18 cellular contexts compared by ENCODE assay signal in genomic region chr3:63582943-63583500, GRCh38.
DNase-seq lines count a peak whose midpoint lies in the region; ATAC-seq, FAIRE-seq and TF ChIP-seq lines count a peak whose summit lies in the region.
"Had no signal": no experiment of that assay in that cellular context is flagged by ENCODE, and none has a peak within 500 bp of the region (broad histone marks: within the 10 kb centered on the region; RNA-seq: fewer than 3 reads in every experiment).

No MANE protein-coding gene starts in this region.

- no peaks in the 10 kb centered on the region for H4K20me1 ChIP-seq in K562 (replicated peaks; ENCODE audit: control insufficient read depth, insufficient read depth, low read length)
- no peaks in the 10 kb centered on the region for H4K20me1 ChIP-seq in MM.1S (ENCODE audit: insufficient read depth, low read length)

- H3K36me3 ChIP-seq in K562 (ENCODE audit: control insufficient read depth, insufficient read depth, low read length), result no peaks in the 10 kb centered on the region
- no peaks in the 10 kb centered on the region for H3K36me3 ChIP-seq in MM.1S (replicated peaks; ENCODE audit: insufficient read depth, low read length)
- no peaks in the 10 kb centered on the region for H3K36me3 ChIP-seq in CD8-positive, alpha-beta memory T cell (ENCODE audit: insufficient read depth, low read length)
- H3K36me3 ChIP-seq: BE2C had no signal

- CTCF ChIA-PET in K562 (lab: Yijun Ruan, JAX; ENCODE audit: low intra/inter-chr PET ratio), result no interaction called here
- CTCF ChIA-PET in CD8-positive, alpha-beta memory T cell (lab: Charles Lee), result interaction anchor here (1.2 kb wide), 1 partner anchor 13 kb away, joined by 6 read pairs; no protein-coding TSS in a partner anchor

- peaks cover 0 to 2% (median 1%) of the 10 kb centered on the region in 5 donors for H3K9me3 Mint-ChIP-seq in CD8-positive, alpha-beta memory T cell
- H3K9me3 Mint-ChIP-seq: CD4-positive, alpha-beta T cell; T-helper 1 cell treated with Interleukin-12 subunit alpha and Interleukin-12 subunit beta and Interleukin-4 antibody, amounts not matched to agents 30 μg/mL and 1 μg/mL, for 36 hours had no signal

- 0% methylated on average over 3 of the region's 3 CpGs for WGBS in K562 (ENCODE audit: insufficient coverage, low coverage, missing lambda C conversion rate)

- no peaks in the 10 kb centered on the region for H3F3A ChIP-seq in MM.1S (ENCODE audit: insufficient read depth, low read length)

- H3K27me3 Mint-ChIP-seq in CD8-positive, alpha-beta memory T cell, result no peaks in the 10 kb centered on the region

- H3K9me3 ChIP-seq in K562 (replicated peaks; ENCODE audit: control insufficient read depth, insufficient read depth, low read depth, low read length) (no peaks in the 10 kb centered on the region), MM.1S (replicated peaks; ENCODE audit: insufficient read depth, low read length) (no peaks in the 10 kb centered on the region)
- no peaks in the 10 kb centered on the region for H3K9me3 ChIP-seq in CD8-positive, alpha-beta memory T cell (ENCODE audit: low read length)
- H3K9me3 ChIP-seq: BE2C had no signal

- no peak overlapping the region for H3K27ac ChIP-seq in K562 (ENCODE audit: extremely low read depth, low read depth, low read length)
- no peak overlapping the region for H3K27ac ChIP-seq in MM.1S (ENCODE audit: low read length)
- H3K27ac ChIP-seq in CD8-positive, alpha-beta memory T cell (ENCODE audit: low read depth, low read length), result no peak overlapping the region

- H3K9me1 ChIP-seq in K562 (ENCODE audit: control insufficient read depth, insufficient read depth, low read length), result no peaks in the 10 kb centered on the region

- H3K4me3 ChIP-seq in K562, result no peak overlapping the region
- no peak overlapping the region for H3K4me3 ChIP-seq in retinal pigment epithelial cell (ENCODE audit: low read length)
- H3K4me3 ChIP-seq in MM.1S (ENCODE audit: low read length), result no peak overlapping the region
- H3K4me3 ChIP-seq in CD8-positive, alpha-beta memory T cell (ENCODE audit: low read length), result no peak overlapping the region

- TF ChIP-seq POLR2A in K562 (conservative IDR thresholded peaks at IDR 0.05), result no peak

- H3K4me2 ChIP-seq in K562 (ENCODE audit: insufficient read depth, low read length) (no peak overlapping the region), MM.1S (ENCODE audit: low read depth, low read length) (no peak overlapping the region)

- TF ChIP-seq EP300 in K562 (IDR thresholded peaks at IDR 0.05; ENCODE audit: low read length), result no peak

- H3K4me1 ChIP-seq in K562 (replicated peaks in 1 of 2; ENCODE audit: control insufficient read depth in 2 of 2, insufficient read depth in 2 of 2, low read length in 2 of 2) (no peaks in the 10 kb centered on the region), MM.1S (ENCODE audit: low read length) (no peaks in the 10 kb centered on the region)
- H3K4me1 ChIP-seq in CD8-positive, alpha-beta memory T cell (ENCODE audit: insufficient read depth, low read length), result no peaks in the 10 kb centered on the region
- H3K4me1 ChIP-seq: BE2C had no signal

- no peak for TF ChIP-seq RAD21 in K562 (CRISPR knock-in tag; conservative IDR thresholded peaks at IDR 0.05 in 1 of 2, IDR thresholded peaks at IDR 0.05 in 1 of 2)

- DNase-seq in GM04503 (ENCODE audit: low read depth) (peak; percentile 11), M059J (ENCODE audit: low read depth) (peak; percentile 47), K562 (ENCODE audit: extremely low read depth in 1 of 4, low spot score in 3 of 4) (peak in 1 of 4 experiments; percentile 6), retinal pigment epithelial cell (ENCODE audit: low read depth) (peak; percentile 9), MM.1S (no peak)
- DNase-seq in NK-92 treated with Interleukin-12 subunit alpha and Interleukin-12 subunit beta, amount 100 ng/mL, for 24 hours (lab: John Stamatoyannopoulos, UW), result no peak
- DNase-seq in CD8-positive, alpha-beta memory T cell, result no peak
- DNase-seq: BE2C; CD4-positive, alpha-beta T cell; NCI-H1092; NCI-H146; NCI-H2081 treated with DMSO at 0.1 percent for 48 hours; NCI-H524; RPMI8226; SIG-M5 had no signal

- TF ChIP-seq CTCF in K562 (IDR thresholded peaks at IDR 0.05 in 2 of 3, conservative IDR thresholded peaks at IDR 0.05 in 1 of 3; ENCODE audit: insufficient read depth in 2 of 3, low read depth in 1 of 3, low read length in 3 of 3) (no peak), retinal pigment epithelial cell (conservative IDR thresholded peaks at IDR 0.05; ENCODE audit: low read depth, low read length) (no peak), MM.1S (IDR thresholded peaks at IDR 0.05; ENCODE audit: low read length) (no peak)

- POLR2A ChIA-PET in K562 (lab: Yijun Ruan, JAX), result no interaction called here
- POLR2A ChIA-PET in CD8-positive, alpha-beta memory T cell (lab: Charles Lee), result no interaction called here

- H2AFZ ChIP-seq in K562 (ENCODE audit: low read depth, low read length), result no peak overlapping the region
- H2AFZ ChIP-seq in MM.1S (ENCODE audit: low read length), result no peak overlapping the region

- no peak for FAIRE-seq in K562 (lab: Jason Lieb, UNC)
- FAIRE-seq: H1 had no signal

- no TSS peak for BruUV-seq in K562 (replicated peaks; lab: Mats Ljungman, UMichigan)

- no peaks in the 10 kb centered on the region for H3K9me2 ChIP-seq in MM.1S (replicated peaks; ENCODE audit: insufficient read depth, low read length)

- no peak for ATAC-seq in K562

- H3K9ac ChIP-seq in K562 (ENCODE audit: insufficient read depth in 1 of 2, low read depth in 2 of 2, low read length in 2 of 2) (no peak overlapping the region), MM.1S (ENCODE audit: low read length) (no peak overlapping the region)

- H3K4me1 Mint-ChIP-seq in CD8-positive, alpha-beta memory T cell, result no peaks in the 10 kb centered on the region
- H3K4me1 Mint-ChIP-seq: IgD-negative memory B cell had no signal

- in situ Hi-C loops in K562 (cut with MboI), result no loop called here

- H3K27ac Mint-ChIP-seq in CD8-positive, alpha-beta memory T cell, result no peak overlapping the region
- H3K27ac Mint-ChIP-seq: CD4-positive, alpha-beta T cell; IgD-negative memory B cell; T-helper 1 cell treated with Interleukin-12 subunit alpha and Interleukin-12 subunit beta and Interleukin-4 antibody, amounts not matched to agents 30 μg/mL and 1 μg/mL, for 36 hours had no signal

- H3K27me3 ChIP-seq in K562 (ENCODE audit: control insufficient read depth in 2 of 2, insufficient read depth in 2 of 2, low read length in 2 of 2), result no peaks in the 10 kb centered on the region
- H3K27me3 ChIP-seq in MM.1S (replicated peaks; ENCODE audit: insufficient read depth, low read length), result no peaks in the 10 kb centered on the region
- H3K27me3 ChIP-seq in CD8-positive, alpha-beta memory T cell (ENCODE audit: insufficient read depth, low read length, poor library complexity, severe bottlenecking), result no peaks in the 10 kb centered on the region

- no peaks in the 10 kb centered on the region for H3K79me2 ChIP-seq in K562 (ENCODE audit: control insufficient read depth, insufficient read depth, low read length)
- H3K79me2 ChIP-seq in MM.1S (ENCODE audit: low read length), result no peaks in the 10 kb centered on the region

- intact Hi-C loops in K562 (cut with micrococcal nuclease), result no loop called here

- no peak overlapping the region for H3K4me3 Mint-ChIP-seq in CD8-positive, alpha-beta memory T cell
- H3K4me3 Mint-ChIP-seq: CD4-positive, alpha-beta T cell; IgD-negative memory B cell; T-helper 1 cell treated with Interleukin-12 subunit alpha and Interleukin-12 subunit beta and Interleukin-4 antibody, amounts not matched to agents 30 μg/mL and 1 μg/mL, for 36 hours had no signal

- no peaks in the 10 kb centered on the region for H3K36me3 Mint-ChIP-seq in CD8-positive, alpha-beta memory T cell
- H3K36me3 Mint-ChIP-seq: IgD-negative memory B cell had no signal

TF ChIP-seq in K562, 482 proteins besides CTCF, POLR2A, EP300 and RAD21 (continues in another document):
- TF ChIP-seq, protein P1, sequence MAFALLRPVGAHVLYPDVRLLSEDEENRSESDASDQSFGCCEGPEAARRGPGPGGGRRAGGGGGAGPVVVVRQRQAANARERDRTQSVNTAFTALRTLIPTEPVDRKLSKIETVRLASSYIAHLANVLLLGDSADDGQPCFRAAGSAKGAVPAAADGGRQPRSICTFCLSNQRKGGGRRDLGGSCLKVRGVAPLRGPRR (CRISPR knock-in tag; IDR thresholded peaks at IDR 0.05), result peak; percentile 11; the same call in 1 of the 2 replicates
- TF ChIP-seq SRSF3 (IDR thresholded peaks at IDR 0.05; ENCODE audit: insufficient read depth, low read length), result no peak
- TF ChIP-seq NBN (IDR thresholded peaks at IDR 0.05; ENCODE audit: low read depth), result no peak
- no peak for TF ChIP-seq CEBPZ (IDR thresholded peaks at IDR 0.05; ENCODE audit: borderline replicate concordance, low read depth, low read length)
- TF ChIP-seq ZNF3 (CRISPR knock-in tag; IDR thresholded peaks at IDR 0.05), result no peak

Comparison
In these comparisons a context has a peak if more than half of its experiments do, and no peak if none do; other contexts are left out.
1. DNase-seq: peak in GM04503 (single experiment), M059J (single experiment) and retinal pigment epithelial cell (single experiment); none in MM.1S (single experiment), NK-92 treated with Interleukin-12 subunit alpha and Interleukin-12 subunit beta, amount 100 ng/mL, for 24 hours (single experiment) and CD8-positive, alpha-beta memory T cell (0 of 5).